Comparison of ENCODE assay signal across 20 cellular contexts in the genomic region with DNA sequence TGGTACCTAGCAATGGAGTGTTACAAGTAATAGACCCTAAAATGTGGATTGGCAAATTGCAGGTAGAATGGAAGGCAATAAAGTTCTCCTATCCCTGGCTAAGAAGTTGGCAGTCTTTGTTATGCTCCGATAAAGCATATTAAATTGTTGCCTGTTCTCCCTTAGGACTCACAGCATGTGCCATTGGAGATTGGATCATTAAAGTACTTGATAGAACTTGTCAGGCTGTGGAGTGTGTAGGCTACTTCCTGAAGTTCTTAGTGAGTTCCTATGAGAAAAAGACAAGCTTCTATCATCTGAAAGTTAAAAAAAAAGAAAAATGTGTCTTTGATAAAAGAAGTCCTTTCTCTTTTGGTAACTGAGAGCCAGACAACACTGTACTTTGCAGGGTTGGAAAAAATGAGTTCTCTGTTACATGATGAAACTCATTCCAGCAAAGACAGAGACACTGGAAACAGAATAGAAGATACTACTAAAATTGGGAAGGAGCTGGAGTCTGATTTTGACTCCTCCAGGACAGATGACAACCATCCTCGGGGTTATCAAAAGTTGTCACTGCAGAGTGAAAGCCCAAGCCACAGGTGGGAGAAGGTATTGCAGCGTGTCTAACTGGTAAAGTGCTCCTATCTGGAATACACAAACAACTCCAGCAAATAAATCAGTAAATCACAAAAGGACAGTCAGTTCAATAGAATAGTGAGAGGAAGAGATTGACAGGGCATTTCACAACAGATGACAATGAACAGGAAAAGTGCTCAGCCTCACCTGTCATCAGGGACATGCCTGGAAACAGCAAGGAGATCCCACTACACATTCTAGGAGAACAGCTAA.
DNase-seq lines count a peak whose midpoint lies in the region; ATAC-seq and TF ChIP-seq lines count a peak whose summit lies in the region.
"Had no signal": no experiment of that assay in that cellular context is flagged by ENCODE, and none has a peak within 500 bp of the region (broad histone marks: within the 10 kb centered on the region; RNA-seq: fewer than 3 reads in every experiment).

No MANE protein-coding gene starts in this region.

- no peaks in the 10 kb centered on the region for H4K20me1 ChIP-seq in HCT116 (ENCODE audit: insufficient read depth)

- TF ChIP-seq CTCF in HCT116 (IDR thresholded peaks at IDR 0.05 in 2 of 3, conservative IDR thresholded peaks at IDR 0.05 in 1 of 3; ENCODE audit: borderline replicate concordance in 1 of 3, insufficient read depth in 1 of 3, low read depth in 2 of 3, low read length in 2 of 3) = peak in 2 of 3 experiments; percentile 34 to 38; a peak in 3 of 6 replicates
- peak; percentile 17 for TF ChIP-seq CTCF in astrocyte of the spinal cord (IDR thresholded peaks at IDR 0.05; ENCODE audit: low read depth, low read length)
- peak; percentile 37 for TF ChIP-seq CTCF in fibroblast of the aortic adventitia (IDR thresholded peaks at IDR 0.05; ENCODE audit: insufficient read depth, low read length)

- no TSS peak for BruUV-seq in HCT116 (replicated peaks; lab: Mats Ljungman, UMichigan)

- no peak overlapping the region for H3K4me3 Mint-ChIP-seq in activated naive CD8-positive, alpha-beta T cell treated with anti-CD3 and anti-CD28 coated beads for 36 hours
- H3K4me3 Mint-ChIP-seq: activated CD8-positive, alpha-beta T cell treated with anti-CD3 and anti-CD28 coated beads, Interleukin-2, amount 10 ng/mL, durations not matched to agents 7 days and 5 days; activated naive CD4-positive, alpha-beta T cell treated with anti-CD3 and anti-CD28 coated beads, Interleukin-2, amount 50 U/mL, for 24 hours; activated T-cell treated with anti-CD3 and anti-CD28 coated beads, Interleukin-2, amount 50 U/mL, for 4 hours; memory B cell; natural killer cell; T-helper 2 cell treated with Interferon-gamma antibody and Interleukin-4, amounts not matched to agents 5 μg/mL and 100 μg/mL, for 36 hours had no signal

- no peak overlapping the region for H2AFZ ChIP-seq in HCT116 (ENCODE audit: low read depth, low read length, poor library complexity, severe bottlenecking)
- H2AFZ ChIP-seq: hepatocyte had no signal

- H3K36me3 ChIP-seq in HCT116 (ENCODE audit: control insufficient read depth in 1 of 2, insufficient read depth in 2 of 2, low read length in 2 of 2) = no peaks in the 10 kb centered on the region
- H3K36me3 ChIP-seq: spleen had no signal

- peak; percentile 51 for DNase-seq in DMS153 (lab: John Stamatoyannopoulos, UW)
- no peak for DNase-seq in HCT116 (ENCODE audit: low read depth, low spot score)
- no peak for DNase-seq in astrocyte of the spinal cord (ENCODE audit: low read depth, low spot score)
- DNase-seq in fibroblast of the aortic adventitia (ENCODE audit: low read depth) = no peak
- DNase-seq in activated naive CD8-positive, alpha-beta T cell treated with anti-CD3 and anti-CD28 coated beads for 36 hours = no peak
- DNase-seq in dedifferentiated amniotic fluid mesenchymal stem cell (ENCODE audit: extremely low spot score) = no peak
- DNase-seq: activated CD4-positive, CD25-positive, alpha-beta regulatory T cell; activated CD8-positive, alpha-beta T cell treated with anti-CD3 and anti-CD28 coated beads, Interleukin-2, amount 10 ng/mL, durations not matched to agents 7 days and 5 days; activated T-cell treated with anti-CD3 and anti-CD28 coated beads, Interleukin-2, amount 50 U/mL, for 4 hours; body of pancreas; natural killer cell; NCI-H1694 treated with DMSO at 0.1 percent for 48 hours; SHP77 treated with DMSO at 0.1 percent for 48 hours; spleen had no signal

- H3K4me2 ChIP-seq in HCT116 (ENCODE audit: low read length) = no peak overlapping the region
- H3K4me2 ChIP-seq: hepatocyte had no signal

- no peak overlapping the region for H3K4me3 ChIP-seq in HCT116 (replicated peaks in 1 of 2; ENCODE audit: low read depth in 1 of 2, low read length in 2 of 2)
- H3K4me3 ChIP-seq in astrocyte of the spinal cord (ENCODE audit: low read depth, low read length) = no peak overlapping the region
- no peak overlapping the region for H3K4me3 ChIP-seq in fibroblast of the aortic adventitia (ENCODE audit: low read depth, low read length)
- H3K4me3 ChIP-seq: body of pancreas, hepatocyte, spleen had no signal

- in situ Hi-C loops in astrocyte of the spinal cord (cut with HindIII; ENCODE audit: low sequenced_read_pairs) = loop anchor here (25.0 kb wide), 2 partner anchors 90 to 340 kb away; a partner anchor contains a TSS

- no peak for TF ChIP-seq RAD21 in HCT116 (IDR thresholded peaks at IDR 0.05; ENCODE audit: low read depth)

- POLR2A ChIA-PET in HCT116 (lab: Charles Lee) = no interaction called here

- no peaks in the 10 kb centered on the region for H3K27me3 ChIP-seq in HCT116 (ENCODE audit: insufficient read depth, low read length)
- H3K27me3 ChIP-seq: body of pancreas, hepatocyte, spleen had no signal

- no peaks in the 10 kb centered on the region for H3K79me2 ChIP-seq in HCT116 (ENCODE audit: insufficient read depth, low read length)
- H3K79me2 ChIP-seq: hepatocyte had no signal

- RAD21 ChIA-PET in HCT116 (lab: Charles Lee; ENCODE audit: low non-redundant PET in 1 of 2, low total read pairs in 2 of 2, uncharacterized antibody in 2 of 2, unreplicated experiment in 2 of 2) = no interaction called here

- ATAC-seq in HCT116 = peak; percentile 77
- ATAC-seq in HG03432 (IDR thresholded peaks at IDR 0.05; ENCODE audit: unreplicated experiment) = no peak
- no peak for ATAC-seq in HG02610 (IDR thresholded peaks at IDR 0.05; ENCODE audit: unreplicated experiment)
- ATAC-seq: activated CD8-positive, alpha-beta T cell treated with anti-CD3 and anti-CD28 coated beads, Interleukin-2, amount 10 ng/mL, durations not matched to agents 7 days and 5 days; activated T-cell treated with anti-CD3 and anti-CD28 coated beads, Interleukin-2, amount 50 U/mL, for 4 hours; body of pancreas; natural killer cell had no signal

- no peak for TF ChIP-seq POLR2A in HCT116 (IDR thresholded peaks at IDR 0.05; ENCODE audit: borderline replicate concordance, extremely low read depth, insufficient read depth, insufficient read length)

- no peak overlapping the region for H3K9ac ChIP-seq in HCT116 (ENCODE audit: low read length)

- H3K4me1 ChIP-seq in HCT116 (ENCODE audit: control insufficient read depth in 1 of 2, insufficient read depth in 2 of 2, low read length in 2 of 2) = peaks cover 0 to 8% of the 10 kb centered on the region in 2 experiments; a peak in 1 of 4 replicates
- H3K4me1 ChIP-seq: body of pancreas, spleen had no signal

- no peaks in the 10 kb centered on the region for H3K27me3 Mint-ChIP-seq in activated naive CD8-positive, alpha-beta T cell treated with anti-CD3 and anti-CD28 coated beads for 36 hours
- H3K27me3 Mint-ChIP-seq: activated naive CD4-positive, alpha-beta T cell treated with anti-CD3 and anti-CD28 coated beads, Interleukin-2, amount 50 U/mL, for 24 hours had no signal

- H3K9me2 ChIP-seq in HCT116 (ENCODE audit: insufficient read depth) = no peaks in the 10 kb centered on the region

- H3K9me3 ChIP-seq in HCT116 (ENCODE audit: control insufficient read depth in 1 of 2, insufficient read depth in 1 of 2, low read depth in 1 of 2, low read length in 2 of 2) = no peaks in the 10 kb centered on the region
- H3K9me3 ChIP-seq: body of pancreas, spleen had no signal

- H3K27ac ChIP-seq in HCT116 (ENCODE audit: low read depth, low read length) = no peak overlapping the region
- H3K27ac ChIP-seq: body of pancreas, hepatocyte, spleen had no signal

- no peaks in the 10 kb centered on the region for H3K36me3 Mint-ChIP-seq in activated naive CD8-positive, alpha-beta T cell treated with anti-CD3 and anti-CD28 coated beads for 36 hours
- H3K36me3 Mint-ChIP-seq: natural killer cell had no signal

- CTCF ChIA-PET in HCT116 (lab: Charles Lee) = interaction anchor here (1.0 kb wide), 1 partner anchor 400 kb away, joined by 3 read pairs; no protein-coding TSS in a partner anchor

- H3K9me3 Mint-ChIP-seq in activated naive CD8-positive, alpha-beta T cell treated with anti-CD3 and anti-CD28 coated beads for 36 hours = no peaks in the 10 kb centered on the region
- H3K9me3 Mint-ChIP-seq: activated naive CD4-positive, alpha-beta T cell treated with anti-CD3 and anti-CD28 coated beads, Interleukin-2, amount 50 U/mL, for 24 hours; activated T-cell treated with anti-CD3 and anti-CD28 coated beads, Interleukin-2, amount 50 U/mL, for 4 hours; memory B cell; natural killer cell; T-helper 2 cell treated with Interferon-gamma antibody and Interleukin-4, amounts not matched to agents 5 μg/mL and 100 μg/mL, for 36 hours had no signal

- H3K4me1 Mint-ChIP-seq in activated naive CD8-positive, alpha-beta T cell treated with anti-CD3 and anti-CD28 coated beads for 36 hours = no peaks in the 10 kb centered on the region
- H3K4me1 Mint-ChIP-seq: activated naive CD4-positive, alpha-beta T cell treated with anti-CD3 and anti-CD28 coated beads, Interleukin-2, amount 50 U/mL, for 24 hours; memory B cell; natural killer cell had no signal

- H3K27ac Mint-ChIP-seq in activated naive CD8-positive, alpha-beta T cell treated with anti-CD3 and anti-CD28 coated beads for 36 hours = no peak overlapping the region
- H3K27ac Mint-ChIP-seq: activated CD8-positive, alpha-beta T cell treated with anti-CD3 and anti-CD28 coated beads, Interleukin-2, amount 10 ng/mL, durations not matched to agents 7 days and 5 days; activated naive CD4-positive, alpha-beta T cell treated with anti-CD3 and anti-CD28 coated beads, Interleukin-2, amount 50 U/mL, for 24 hours; memory B cell; natural killer cell; T-helper 2 cell treated with Interferon-gamma antibody and Interleukin-4, amounts not matched to agents 5 μg/mL and 100 μg/mL, for 36 hours had no signal

- intact Hi-C loops in HCT116 (cut with micrococcal nuclease) = no loop called here

TF ChIP-seq in HCT116, 20 proteins besides CTCF, POLR2A, EP300 and RAD21:
- no peak for TF ChIP-seq SRF (IDR thresholded peaks at IDR 0.05; ENCODE audit: low read depth)
- TF ChIP-seq, protein P1, sequence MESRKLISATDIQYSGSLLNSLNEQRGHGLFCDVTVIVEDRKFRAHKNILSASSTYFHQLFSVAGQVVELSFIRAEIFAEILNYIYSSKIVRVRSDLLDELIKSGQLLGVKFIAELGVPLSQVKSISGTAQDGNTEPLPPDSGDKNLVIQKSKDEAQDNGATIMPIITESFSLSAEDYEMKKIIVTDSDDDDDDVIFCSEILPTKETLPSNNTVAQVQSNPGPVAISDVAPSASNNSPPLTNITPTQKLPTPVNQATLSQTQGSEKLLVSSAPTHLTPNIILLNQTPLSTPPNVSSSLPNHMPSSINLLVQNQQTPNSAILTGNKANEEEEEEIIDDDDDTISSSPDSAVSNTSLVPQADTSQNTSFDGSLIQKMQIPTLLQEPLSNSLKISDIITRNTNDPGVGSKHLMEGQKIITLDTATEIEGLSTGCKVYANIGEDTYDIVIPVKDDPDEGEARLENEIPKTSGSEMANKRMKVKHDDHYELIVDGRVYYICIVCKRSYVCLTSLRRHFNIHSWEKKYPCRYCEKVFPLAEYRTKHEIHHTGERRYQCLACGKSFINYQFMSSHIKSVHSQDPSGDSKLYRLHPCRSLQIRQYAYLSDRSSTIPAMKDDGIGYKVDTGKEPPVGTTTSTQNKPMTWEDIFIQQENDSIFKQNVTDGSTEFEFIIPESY (IDR thresholded peaks at IDR 0.05; ENCODE audit: extremely low read depth, insufficient replicate concordance, low read length) = no peak
